Comparison of ENCODE assay signal across 15 cellular contexts in the genomic region with DNA sequence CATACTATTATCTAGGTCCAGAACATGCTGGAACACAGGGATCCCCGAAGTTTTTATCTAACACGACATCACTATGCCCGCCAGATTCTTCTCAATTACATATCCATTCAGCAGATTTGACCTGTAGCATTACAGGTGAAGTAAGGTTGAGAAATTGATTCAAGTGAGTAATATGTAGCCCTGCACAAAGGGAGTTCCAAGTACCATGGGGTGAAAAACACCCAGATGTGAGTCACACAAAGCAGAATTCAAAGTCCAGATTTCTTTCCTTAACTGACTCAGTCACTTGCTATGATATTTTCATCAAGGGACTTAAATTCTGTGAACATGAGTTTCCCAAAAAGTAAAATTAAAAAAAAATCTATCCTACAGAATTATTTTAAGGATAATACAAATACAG.
A peak's percentile ranks its signal among the peaks of the same experiment; 100 is the strongest.
DNase-seq lines count a peak whose midpoint lies in the region; ATAC-seq and TF ChIP-seq lines count a peak whose summit lies in the region.
"Had no signal": no experiment of that assay in that cellular context is flagged by ENCODE, and none has a peak within 500 bp of the region (broad histone marks: within the 10 kb centered on the region; RNA-seq: fewer than 3 reads in every experiment).

No MANE protein-coding gene starts in this region.

- no peak for ATAC-seq in HG03469 (IDR thresholded peaks at IDR 0.05; ENCODE audit: unreplicated experiment)
- ATAC-seq: right cardiac atrium had no signal

- peak; percentile 25 for DNase-seq in Daoy (ENCODE audit: low read depth)
- DNase-seq in NCI-H69 (lab: John Stamatoyannopoulos, UW) = peak; percentile 32
- peak; percentile 17 for DNase-seq in colonic mucosa
- DNase-seq in kidney tubule cell (ENCODE audit: low spot score) = peak; percentile 86
- DNase-seq in activated CD4-positive, alpha-beta T cell treated with anti-CD3 and anti-CD28 coated beads for 4 hours = no peak
- DNase-seq in activated T-cell treated with anti-CD3 and anti-CD28 coated beads, Interleukin-2, amount 50 U/mL, for 48 hours = no peak
- no peak for DNase-seq in stomach
- DNase-seq: activated CD4-positive, alpha-beta T cell treated with anti-CD3 and anti-CD28 coated beads for 48 hours; CD4-positive, alpha-beta memory T cell; foreskin melanocyte; islet precursor cell; NCI-H1930; right cardiac atrium had no signal

- TF ChIP-seq EP300 in stomach (IDR thresholded peaks at IDR 0.05) = no peak

- 54 to 67% (median 62%) methylated on average over 3 of the region's 3 CpGs for WGBS in stomach, 5 donors

- no peak overlapping the region for H3K4me3 ChIP-seq in colonic mucosa
- no peak overlapping the region for H3K4me3 ChIP-seq in stomach

- TF ChIP-seq CTCF in colonic mucosa (IDR thresholded peaks at IDR 0.05) (no peak), stomach (IDR thresholded peaks at IDR 0.05) (no peak)

- H3K9ac ChIP-seq in colonic mucosa (ENCODE audit: low read depth in 2 of 2, low read length in 2 of 2) = no peak overlapping the region
- H3K9ac ChIP-seq: KMS-11 had no signal

- intact Hi-C loops in colonic mucosa (cut with DNase I) = loop anchor here (5.0 kb wide), 1 partner anchor 979 kb away; no protein-coding TSS in a partner anchor
- intact Hi-C loops in stomach (cut with DNase I; ENCODE audit: low total_unique reads) = loop anchor here (10.0 kb wide), 1 partner anchor 982 kb away; the partner anchor contains the start of gene OPN5

- H3K9me3 ChIP-seq in colonic mucosa (no peaks in the 10 kb centered on the region), stomach (no peaks in the 10 kb centered on the region)

- H3K36me3 ChIP-seq in colonic mucosa = no peaks in the 10 kb centered on the region
- H3K36me3 ChIP-seq in stomach = no peaks in the 10 kb centered on the region

- H3K27ac ChIP-seq in colonic mucosa (no peak overlapping the region), stomach (peak overlapping the region in 2 of 5 donors; percentile 39 to 52)
- H3K27ac ChIP-seq: KMS-11 had no signal

- H3K27me3 ChIP-seq in colonic mucosa (no peaks in the 10 kb centered on the region), stomach (no peaks in the 10 kb centered on the region)

- no peak for TF ChIP-seq POLR2A in stomach (IDR thresholded peaks at IDR 0.05)

- H3K4me1 ChIP-seq in colonic mucosa (no peaks in the 10 kb centered on the region), stomach (peaks cover 0 to 12% (median 3%) of the 10 kb centered on the region in 4 donors)

Comparison
In these comparisons a context has a peak if more than half of its experiments do, and no peak if none do; other contexts are left out.
1. DNase-seq: peak in Daoy (single experiment), NCI-H69 (single experiment), colonic mucosa (single experiment) and kidney tubule cell (single experiment); none in activated CD4-positive, alpha-beta T cell treated with anti-CD3 and anti-CD28 coated beads for 4 hours (0 of 2), activated T-cell treated with anti-CD3 and anti-CD28 coated beads, Interleukin-2, amount 50 U/mL, for 48 hours (0 of 2) and stomach (single experiment).